ENCODE assay signal across 8 cellular contexts in the genomic region with DNA sequence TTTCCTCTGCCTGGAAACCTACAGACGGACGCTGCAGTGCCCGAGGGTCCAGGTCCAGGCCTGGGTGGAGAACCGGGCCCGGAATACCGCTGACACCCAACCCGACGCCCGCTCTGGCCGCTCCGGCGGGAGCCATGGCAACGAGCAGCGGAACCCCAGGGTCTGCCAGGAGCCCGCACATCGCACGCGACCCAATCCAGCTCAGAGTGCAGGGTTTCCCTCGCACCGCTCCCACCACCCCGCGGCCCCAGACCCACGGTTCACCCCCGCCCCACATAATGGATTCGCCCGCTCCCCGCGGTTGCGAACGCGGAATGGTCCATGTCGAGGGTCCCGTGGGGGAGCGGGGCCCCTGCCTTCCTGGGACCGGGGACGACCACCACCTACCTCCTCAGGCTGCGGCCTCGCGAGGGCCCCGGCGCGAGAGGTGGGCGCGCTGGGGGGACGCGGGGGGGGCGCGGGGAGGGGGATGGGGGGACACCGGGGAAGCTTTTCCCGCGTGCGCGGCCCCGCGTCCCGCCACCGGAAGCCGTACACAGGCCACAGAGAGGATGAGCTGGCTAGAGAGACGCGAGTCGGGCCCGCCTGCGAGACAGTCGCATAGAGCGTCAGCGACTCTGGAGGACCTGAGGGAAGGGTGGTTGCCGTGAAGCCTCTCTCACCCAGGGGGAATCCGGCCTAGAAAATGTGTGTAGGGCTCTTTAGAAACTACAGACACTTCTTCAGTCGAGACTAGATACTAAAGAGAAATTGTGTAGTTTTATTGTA. TPM values are rescaled to one million over a fixed set of nuclear protein-coding genes. Genes with fewer than 3 reads are reported as not detected.
DNase-seq lines count a peak whose midpoint lies in the region; ATAC-seq and TF ChIP-seq lines count a peak whose summit lies in the region.

A gene with protein sequence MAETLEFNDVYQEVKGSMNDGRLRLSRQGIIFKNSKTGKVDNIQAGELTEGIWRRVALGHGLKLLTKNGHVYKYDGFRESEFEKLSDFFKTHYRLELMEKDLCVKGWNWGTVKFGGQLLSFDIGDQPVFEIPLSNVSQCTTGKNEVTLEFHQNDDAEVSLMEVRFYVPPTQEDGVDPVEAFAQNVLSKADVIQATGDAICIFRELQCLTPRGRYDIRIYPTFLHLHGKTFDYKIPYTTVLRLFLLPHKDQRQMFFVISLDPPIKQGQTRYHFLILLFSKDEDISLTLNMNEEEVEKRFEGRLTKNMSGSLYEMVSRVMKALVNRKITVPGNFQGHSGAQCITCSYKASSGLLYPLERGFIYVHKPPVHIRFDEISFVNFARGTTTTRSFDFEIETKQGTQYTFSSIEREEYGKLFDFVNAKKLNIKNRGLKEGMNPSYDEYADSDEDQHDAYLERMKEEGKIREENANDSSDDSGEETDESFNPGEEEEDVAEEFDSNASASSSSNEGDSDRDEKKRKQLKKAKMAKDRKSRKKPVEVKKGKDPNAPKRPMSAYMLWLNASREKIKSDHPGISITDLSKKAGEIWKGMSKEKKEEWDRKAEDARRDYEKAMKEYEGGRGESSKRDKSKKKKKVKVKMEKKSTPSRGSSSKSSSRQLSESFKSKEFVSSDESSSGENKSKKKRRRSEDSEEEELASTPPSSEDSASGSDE (minus strand): TSS at position 550 of the 768 bp plus-strand sequence. CDS start 771 bp downstream, outside the sequence.

- peak within 1 kb of the TSS; percentile 95 for H3K4me2 ChIP-seq in neural progenitor cell

- H3K9me3 ChIP-seq in ES-I3 (ENCODE audit: control insufficient read depth, insufficient read depth, low read length) (no peaks in the 10 kb centered on the region), SJCRH30 (replicated peaks) (no peaks in the 10 kb centered on the region), neural progenitor cell (ENCODE audit: low read depth) (no peaks in the 10 kb centered on the region)

- peak within 1 kb of the TSS; percentile 90 for H3K4me3 ChIP-seq in LNCaP clone FGC (ENCODE audit: low read depth, low read length)
- H3K4me3 ChIP-seq in SJCRH30 = peak within 1 kb of the TSS; percentile 84
- H3K4me3 ChIP-seq in neural progenitor cell = peak within 1 kb of the TSS; percentile 90

- peaks cover 14% of the 10 kb centered on the region for H3F3A ChIP-seq in neural progenitor cell (ENCODE audit: low read depth)

- H3K27ac Mint-ChIP-seq in neural progenitor cell = peak within 1 kb of the TSS; percentile 99

- peak; percentile 91 for ATAC-seq in foreskin keratinocyte

- H3K4me1 ChIP-seq in ES-I3 (ENCODE audit: insufficient read depth, low read length) = peaks cover 21% of the 10 kb centered on the region
- H3K4me1 ChIP-seq in SJCRH30 = peaks cover 10% of the 10 kb centered on the region
- H3K4me1 ChIP-seq in foreskin keratinocyte = peaks cover 6% of the 10 kb centered on the region
- peaks cover 44% of the 10 kb centered on the region for H3K4me1 ChIP-seq in neural progenitor cell

- H3K36me3 ChIP-seq in ES-I3 (ENCODE audit: insufficient read depth, low read length) (peaks cover 22% of the 10 kb centered on the region), SJCRH30 (peaks cover 37% of the 10 kb centered on the region), neural progenitor cell (peaks cover 5% of the 10 kb centered on the region)

- peaks cover 9% of the 10 kb centered on the region for H4K20me1 ChIP-seq in neural progenitor cell (ENCODE audit: low read depth)

- peaks cover 9% of the 10 kb centered on the region for H3K27me3 Mint-ChIP-seq in neural progenitor cell (ENCODE audit: insufficient read depth, low read depth)

- peaks cover 37% of the 10 kb centered on the region for H3K36me3 Mint-ChIP-seq in neural progenitor cell

- peak within 1 kb of the TSS; percentile 96 for H2AFZ ChIP-seq in neural progenitor cell (replicated peaks)

- TF ChIP-seq CTCF in LNCaP clone FGC (IDR thresholded peaks at IDR 0.05; ENCODE audit: control insufficient read depth, extremely low read depth, insufficient read depth) (peak; percentile 28; the same call in 1 of the 2 replicates), foreskin keratinocyte (conservative IDR thresholded peaks at IDR 0.05) (peak; percentile 44), neural progenitor cell (IDR thresholded peaks at IDR 0.05) (peak; percentile 25)

- peak within 1 kb of the TSS; percentile 79 for H3K27ac ChIP-seq in SJCRH30
- H3K27ac ChIP-seq in foreskin keratinocyte = peak within 1 kb of the TSS; percentile 54
- peak within 1 kb of the TSS; percentile 84 for H3K27ac ChIP-seq in neural progenitor cell

- peak within 1 kb of the TSS; percentile 94 for H3K4me3 Mint-ChIP-seq in neural progenitor cell

- H3K27me3 ChIP-seq in SJCRH30 = no peaks in the 10 kb centered on the region; the same call in 1 of the 2 replicates
- peaks cover 2% of the 10 kb centered on the region for H3K27me3 ChIP-seq in foreskin keratinocyte
- H3K27me3 ChIP-seq in neural progenitor cell = no peaks in the 10 kb centered on the region

- H3K9ac ChIP-seq in ES-I3 (ENCODE audit: low read depth, low read length) = peak within 1 kb of the TSS; percentile 65
- peak within 1 kb of the TSS; percentile 90 for H3K9ac ChIP-seq in neural progenitor cell

- peaks cover 44% of the 10 kb centered on the region for H3K4me1 Mint-ChIP-seq in neural progenitor cell

- peaks cover 39% of the 10 kb centered on the region for H3K79me2 ChIP-seq in neural progenitor cell (ENCODE audit: low read depth)

- H3K9me3 Mint-ChIP-seq in neural progenitor cell = no peaks in the 10 kb centered on the region

- DNase-seq in H4 (ENCODE audit: low spot score) (peak; percentile 87), LNCaP clone FGC (ENCODE audit: low read depth) (no peak), SJCRH30 (peak; percentile 93), activated gamma-delta T cell treated with Interleukin-2 at 50 U/mL for 16 hours (peak; percentile 84), foreskin keratinocyte (peak in 1 of 2 donors; percentile 68), neural progenitor cell (ENCODE audit: low spot score) (peak; percentile 93), stromal cell of bone marrow (ENCODE audit: low read depth) (peak; percentile 73)

RNA-seq across cellular contexts. Expression of the gene that starts here (rescaled TPM):
- total RNA-seq in H4 (2014; rRNA removed; shearing (Covaris generic)) = 123 and 145 TPM in 2 replicates
- total RNA-seq in SJCRH30 (2014; rRNA removed; shearing (Covaris generic)) = 248 and 249 TPM in 2 replicates
- total RNA-seq in foreskin keratinocyte = 188 and 227 TPM in 2 replicates
- 133 and 163 TPM in 2 replicates for polyA plus RNA-seq in foreskin keratinocyte
- total RNA-seq in neural progenitor cell (ENCODE audit: low replicate concordance) = 186 and 222 TPM in 2 replicates
